23 cellular contexts compared by ENCODE assay signal in the genomic region with DNA sequence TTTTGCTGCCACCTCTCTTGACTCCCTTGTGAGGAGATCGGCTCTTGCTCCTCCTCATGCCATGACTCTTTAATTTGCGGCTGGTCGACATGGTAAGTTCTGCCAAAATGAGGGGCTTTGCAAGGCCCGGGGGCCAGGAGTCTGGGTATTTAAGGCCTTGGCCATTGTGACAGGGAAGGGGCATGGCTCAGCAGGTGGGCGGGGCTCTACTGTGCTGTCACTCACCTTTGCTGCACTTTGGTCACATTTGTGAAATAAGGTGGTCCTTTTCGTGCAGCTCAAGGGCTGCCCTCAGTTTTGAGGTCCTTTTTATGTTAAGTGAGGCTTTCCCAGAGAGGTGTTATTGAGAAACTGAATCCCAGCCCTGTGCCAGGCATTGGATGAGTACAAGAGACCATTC. TPM values are rescaled to one million over a fixed set of nuclear protein-coding genes. Genes with fewer than 3 reads are reported as not detected.
"Had no signal": no experiment of that assay in that cellular context is flagged by ENCODE, and none has a peak within 500 bp of the region (broad histone marks: within the 10 kb centered on the region; RNA-seq: fewer than 3 reads in every experiment).

A gene with protein sequence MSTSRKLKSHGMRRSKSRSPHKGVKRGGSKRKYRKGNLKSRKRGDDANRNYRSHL (minus strand): TSS at position 121 of the 400 bp plus-strand sequence. CDS start 30 bp downstream, at position 91.

- H3K4me1 Mint-ChIP-seq: activated T-helper 17 cell treated with anti-CD3 and anti-CD28 coated beads, Interleukin-2, amount 50 U/mL, for 72 hours had no signal

- H3K27ac ChIP-seq: gastroesophageal sphincter, heart left ventricle, left ventricle myocardium inferior, neutrophil, pancreas, upper lobe of right lung had no signal

- H3K9me3 ChIP-seq: gastroesophageal sphincter, heart left ventricle, left ventricle myocardium inferior, neutrophil, pancreas, upper lobe of right lung had no signal

- H3K4me1 ChIP-seq: pancreas, upper lobe of right lung had no signal

- H3K4me3 ChIP-seq: gastroesophageal sphincter, heart left ventricle, left ventricle myocardium inferior, pancreas, smooth muscle cell, upper lobe of right lung had no signal

- H3K36me3 ChIP-seq: gastroesophageal sphincter, heart left ventricle, left ventricle myocardium inferior, neutrophil, pancreas, upper lobe of right lung had no signal

- H3K4me2 ChIP-seq: smooth muscle cell had no signal

- H3K4me3 Mint-ChIP-seq: activated T-helper 17 cell treated with anti-CD3 and anti-CD28 coated beads, Interleukin-2, amount 50 U/mL, for 72 hours; T-cell had no signal

- H3K36me3 Mint-ChIP-seq: T-cell had no signal

- H3K27me3 ChIP-seq: gastroesophageal sphincter, heart left ventricle, neutrophil, pancreas, upper lobe of right lung had no signal

- FAIRE-seq: bronchial epithelial cell, pancreas had no signal

- H3K9me3 Mint-ChIP-seq: activated T-helper 17 cell treated with anti-CD3 and anti-CD28 coated beads, Interleukin-2, amount 50 U/mL, for 72 hours; T-cell had no signal

- ATAC-seq: activated CD4-positive, CD25-positive, alpha-beta regulatory T cell treated with anti-CD3 and anti-CD28 coated beads, Interleukin-2, amount 50 U/mL, for 24 hours; activated T-helper 17 cell treated with anti-CD3 and anti-CD28 coated beads, Interleukin-2, amount 50 U/mL, for 72 hours; esophagus mucosa; gastroesophageal sphincter; heart left ventricle; pancreas; sciatic nerve; SK-N-SH treated with all-trans-retinoic acid at 6 μM for 48 hours; T-cell; upper lobe of right lung had no signal

- DNase-seq: activated naive CD4-positive, alpha-beta T cell treated with Interleukin-2 at 50 U/mL for 16 hours; cerebellar nuclear complex; cortex of kidney; heart left ventricle; left ventricle myocardium inferior; mammary epithelial cell; pancreas; stimulated activated CD4-positive, alpha-beta T cell treated with anti-CD3 and anti-CD28 coated beads, Interleukin-4, amount 100 ng/mL, for 1 hour; T-cell; T1000; upper lobe of right lung had no signal

- H3K27ac Mint-ChIP-seq: T-cell had no signal

RNA-seq across cellular contexts. Expression of the gene that starts here (rescaled TPM):
- total RNA-seq: activated T-helper 17 cell treated with anti-CD3 and anti-CD28 coated beads, Interleukin-2, amount 50 U/mL, for 72 hours; bronchial epithelial cell; esophagus mucosa; gastroesophageal sphincter; heart left ventricle; kidney epithelial cell; left ventricle myocardium inferior; mammary epithelial cell; myocyte; pancreas; pulmonary artery endothelial cell; sciatic nerve; smooth muscle cell; T-cell; upper lobe of right lung had no signal
- polyA plus RNA-seq: heart left ventricle, mammary epithelial cell, pancreas, smooth muscle cell had no signal
